ENCODE assay signal across 13 cellular contexts in genomic region chr12:123479442-123480180, GRCh38. TPM values are rescaled to one million over a fixed set of nuclear protein-coding genes. Genes with fewer than 3 reads are reported as not detected.
DNase-seq lines count a peak whose midpoint lies in the region; ATAC-seq and TF ChIP-seq lines count a peak whose summit lies in the region.
"Had no signal": no experiment of that assay in that cellular context is flagged by ENCODE, and none has a peak within 500 bp of the region (broad histone marks: within the 10 kb centered on the region; RNA-seq: fewer than 3 reads in every experiment).

No MANE protein-coding gene starts in this region.

- no peaks in the 10 kb centered on the region for H3K9me3 Mint-ChIP-seq in memory B cell

- 75 to 83% (median 80%) methylated on average over 14 of the region's 14 CpGs for WGBS in stomach, 5 donors

- TF ChIP-seq CTCF in OCI-LY1 (IDR thresholded peaks at IDR 0.05; ENCODE audit: low read length) (no peak), stomach (IDR thresholded peaks at IDR 0.05) (no peak)

- H2AFZ ChIP-seq in OCI-LY1 (ENCODE audit: low read length) = no peak overlapping the region
- H2AFZ ChIP-seq: parathyroid adenoma had no signal

- TF ChIP-seq POLR2A in stomach (IDR thresholded peaks at IDR 0.05) = no peak
- no peak for TF ChIP-seq POLR2A in erythroblast (IDR thresholded peaks at IDR 0.05; ENCODE audit: low read length)

- H3K27me3 Mint-ChIP-seq in memory B cell = no peaks in the 10 kb centered on the region

- peaks cover 5% of the 10 kb centered on the region; the same call in 1 of the 2 replicates for H3F3A ChIP-seq in OCI-LY1 (ENCODE audit: insufficient read depth, low read length)

- no peak overlapping the region for H3K4me3 ChIP-seq in OCI-LY1 (ENCODE audit: low read depth, low read length, poor library complexity, severe bottlenecking)
- H3K4me3 ChIP-seq in duodenal mucosa (ENCODE audit: low read depth in 1 of 2, low read length in 2 of 2) = peak overlapping the region; percentile 7 to 31
- H3K4me3 ChIP-seq in stomach = peak overlapping the region in 1 of 4 donors; percentile 10

- H3K36me3 ChIP-seq in OCI-LY1 (ENCODE audit: insufficient read depth, low read length) = no peaks in the 10 kb centered on the region
- H3K36me3 ChIP-seq in duodenal mucosa (ENCODE audit: control insufficient read depth in 1 of 2, insufficient read depth in 2 of 2, low read length in 2 of 2) = peaks cover 0 to 3% of the 10 kb centered on the region in 2 donors
- H3K36me3 ChIP-seq in stomach = peaks cover 0 to 71% (median 43%) of the 10 kb centered on the region in 4 donors

- H3K4me1 ChIP-seq in OCI-LY1 (ENCODE audit: insufficient read depth, low read length, severe bottlenecking) (peaks cover 81% of the 10 kb centered on the region), duodenal mucosa (ENCODE audit: control insufficient read depth in 1 of 2, insufficient read depth in 2 of 2, low read length in 2 of 2) (peaks cover 0 to 5% of the 10 kb centered on the region in 2 donors), stomach (peaks cover 0 to 4% (median 0%) of the 10 kb centered on the region in 4 donors)

- no peak for DNase-seq in memory B cell (ENCODE audit: low spot score in 2 of 2)
- no peak for DNase-seq in stomach
- DNase-seq in erythroblast (lab: John Stamatoyannopoulos, UW) = no peak
- no peak for DNase-seq in SIG-M5 (lab: John Stamatoyannopoulos, UW)
- DNase-seq: COR-L47, islet precursor cell, KBM-7, NCI-H1930 had no signal

- no peaks in the 10 kb centered on the region for H3K9me2 ChIP-seq in OCI-LY1 (ENCODE audit: low read depth, low read length)

- H3K27ac Mint-ChIP-seq in memory B cell = no peak overlapping the region

- no peak overlapping the region; the same call in 1 of the 2 replicates for H3K4me2 ChIP-seq in OCI-LY1 (ENCODE audit: low read length)

- peak overlapping the region; percentile 61 for H3K27ac ChIP-seq in OCI-LY1 (ENCODE audit: low read depth, low read length, poor library complexity, severe bottlenecking)
- H3K27ac ChIP-seq in duodenal mucosa (ENCODE audit: low read depth, low read length) = peak overlapping the region; percentile 30
- peak overlapping the region in 3 of 5 donors; percentile 2 to 46 (median 20) for H3K27ac ChIP-seq in stomach
- H3K27ac ChIP-seq: parathyroid adenoma had no signal

- H3K9me3 ChIP-seq in OCI-LY1 (ENCODE audit: low read length) = no peaks in the 10 kb centered on the region
- no peaks in the 10 kb centered on the region for H3K9me3 ChIP-seq in duodenal mucosa (ENCODE audit: control insufficient read depth in 1 of 2, low read length in 2 of 2)
- H3K9me3 ChIP-seq in stomach = no peaks in the 10 kb centered on the region

- H3K4me1 Mint-ChIP-seq in memory B cell = peaks cover 24% of the 10 kb centered on the region

- H3K36me3 Mint-ChIP-seq in memory B cell = peaks cover 3% of the 10 kb centered on the region

- ATAC-seq in memory B cell (ENCODE audit: low read depth) (peak; percentile 35), GM18870 (IDR thresholded peaks at IDR 0.05; ENCODE audit: unreplicated experiment) (no peak), GM18867 (IDR thresholded peaks at IDR 0.05; ENCODE audit: unreplicated experiment) (no peak)

- intact Hi-C loops in stomach (cut with DNase I; ENCODE audit: low total_unique reads) = no loop called here

- H3K79me2 ChIP-seq in OCI-LY1 (ENCODE audit: insufficient read depth, low read length) = no peaks in the 10 kb centered on the region
- H3K79me2 ChIP-seq: parathyroid adenoma had no signal

- H4K20me1 ChIP-seq in OCI-LY1 (ENCODE audit: insufficient read depth, low read length) = no peaks in the 10 kb centered on the region

- H3K9ac ChIP-seq in OCI-LY1 (ENCODE audit: low read length) (no peak overlapping the region), duodenal mucosa (ENCODE audit: low read depth in 1 of 2, low read length in 2 of 2) (peak overlapping the region; percentile 22 to 31)
- H3K9ac ChIP-seq: parathyroid adenoma had no signal

- H3K27me3 ChIP-seq in OCI-LY1 (ENCODE audit: insufficient read depth, low read length) (no peaks in the 10 kb centered on the region), duodenal mucosa (ENCODE audit: control insufficient read depth in 1 of 2, insufficient read depth in 2 of 2, low read length in 2 of 2) (no peaks in the 10 kb centered on the region), stomach (no peaks in the 10 kb centered on the region)

- TF ChIP-seq EP300 in stomach (IDR thresholded peaks at IDR 0.05) = no peak

- peak overlapping the region; percentile 21 for H3K4me3 Mint-ChIP-seq in memory B cell

RNA-seq across cellular contexts. Expression of gene SNRNP35, which starts 21.7 kb away (rescaled TPM):
- total RNA-seq in stomach = 10 to 100 TPM in 4 of 5 donors, 1 to 10 TPM in 1; 5.8 to 55.0 (median 22.8) TPM
- polyA plus RNA-seq in stomach = 10 to 100 TPM; 34.1 to 47.3 (median 45.8) TPM

RNA-seq across cellular contexts. Expression of gene RILPL2, which starts 43.1 kb away (rescaled TPM):
- 1 to 10 TPM; 2.0 to 5.3 (median 3.8) TPM for total RNA-seq in stomach
- polyA plus RNA-seq in stomach = 1 to 10 TPM; 4.6 to 5.9 (median 5.5) TPM

RNA-seq across cellular contexts. Expression of gene RILPL1, which starts 53.9 kb away (rescaled TPM):
- 10 to 100 TPM in 3 of 5 donors, 1 to 10 TPM in 2; 2.7 to 42.3 (median 13.9) TPM for total RNA-seq in stomach
- polyA plus RNA-seq in stomach = 1 to 10 TPM; 3.8 to 9.3 (median 4.9) TPM
